Comparison of ENCODE assay signal across 28 cellular contexts in the genomic region with DNA sequence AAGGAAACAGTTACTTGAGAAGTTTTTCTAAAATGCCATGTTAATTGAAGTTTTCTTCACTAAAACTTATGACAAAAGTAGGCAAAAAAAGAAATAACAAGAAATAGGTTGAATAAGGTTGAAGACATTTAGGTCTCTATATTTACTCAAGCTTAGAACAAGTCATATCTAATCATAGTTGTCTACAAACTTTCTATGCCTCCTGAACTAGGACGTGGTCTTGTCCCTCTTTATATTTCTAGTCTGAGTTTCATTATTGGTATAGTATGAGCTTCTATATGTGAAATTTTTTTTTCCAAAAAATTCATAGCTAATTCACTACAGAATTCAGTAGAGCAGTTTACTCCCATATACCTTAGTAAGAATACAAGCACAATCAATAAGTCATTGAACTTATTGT.
"Had no signal": no experiment of that assay in that cellular context is flagged by ENCODE, and none has a peak within 500 bp of the region (broad histone marks: within the 10 kb centered on the region; RNA-seq: fewer than 3 reads in every experiment).

No MANE protein-coding gene starts in this region.

- DNase-seq: dermis blood vessel endothelial cell; effector memory CD8-positive, alpha-beta T cell; erythroblast; esophagus squamous epithelium; foreskin melanocyte; glutamatergic neuron; heart right ventricle; hippocampal formation; left cardiac atrium; midbrain; naive thymus-derived CD8-positive, alpha-beta T cell; nucleus accumbens; right cardiac atrium; stimulated activated CD4-positive, alpha-beta T cell treated with anti-CD3 and anti-CD28 coated beads, Interleukin-4, amount 100 ng/mL, for 4 hours; stimulated activated naive B cell treated with anti-CD40 and anti-IgM and Interleukin-4, amounts not matched to agents 10 μg/mL and 1 μg/mL and 100 μg/mL, for 72 hours had no signal

- H3K27ac ChIP-seq: coronary artery, esophagus squamous epithelium, heart right ventricle, left lung, prostate gland, skin epidermis, spleen, thoracic aorta, tibial nerve, upper lobe of left lung had no signal

- H3K4me3 Mint-ChIP-seq: effector memory CD8-positive, alpha-beta T cell; naive thymus-derived CD8-positive, alpha-beta T cell; nephron progenitor cell; stimulated activated naive CD8-positive, alpha-beta T cell treated with anti-CD3 and anti-CD28 coated beads, Interleukin-15, Interleukin-2, amounts not matched to agents 100 ng/mL and 50 ng/mL, for 24 hours had no signal

- H3K27me3 ChIP-seq: esophagus squamous epithelium, heart right ventricle, left lung, spleen, tibial nerve, upper lobe of left lung had no signal

- H3K36me3 Mint-ChIP-seq: naive thymus-derived CD8-positive, alpha-beta T cell; stimulated activated naive B cell treated with anti-CD40 and anti-IgM and Interleukin-4, amounts not matched to agents 10 μg/mL and 1 μg/mL and 100 μg/mL, for 72 hours had no signal

- H3K27ac Mint-ChIP-seq: effector memory CD8-positive, alpha-beta T cell; naive thymus-derived CD8-positive, alpha-beta T cell; nephron progenitor cell; stimulated activated naive B cell treated with anti-CD40 and anti-IgM and Interleukin-4, amounts not matched to agents 10 μg/mL and 1 μg/mL and 100 μg/mL, for 72 hours; stimulated activated naive CD8-positive, alpha-beta T cell treated with anti-CD3 and anti-CD28 coated beads, Interleukin-15, Interleukin-2, amounts not matched to agents 100 ng/mL and 50 ng/mL, for 24 hours had no signal

- H3K27me3 Mint-ChIP-seq: effector memory CD8-positive, alpha-beta T cell; naive thymus-derived CD8-positive, alpha-beta T cell; stimulated activated naive B cell treated with anti-CD40 and anti-IgM and Interleukin-4, amounts not matched to agents 10 μg/mL and 1 μg/mL and 100 μg/mL, for 72 hours; stimulated activated naive CD8-positive, alpha-beta T cell treated with anti-CD3 and anti-CD28 coated beads, Interleukin-15, Interleukin-2, amounts not matched to agents 100 ng/mL and 50 ng/mL, for 24 hours had no signal

- FAIRE-seq: endometrium, islet of Langerhans, urothelium cell line had no signal

- H3K9me3 ChIP-seq: esophagus squamous epithelium, heart right ventricle, left lung, prostate gland, spleen, thoracic aorta, tibial nerve, upper lobe of left lung had no signal

- H3K4me3 ChIP-seq: coronary artery, esophagus squamous epithelium, heart right ventricle, left lung, prostate gland, skin epidermis, spleen, thoracic aorta, tibial nerve, upper lobe of left lung had no signal

- H3K9me3 Mint-ChIP-seq: nephron progenitor cell; stimulated activated naive B cell treated with anti-CD40 and anti-IgM and Interleukin-4, amounts not matched to agents 10 μg/mL and 1 μg/mL and 100 μg/mL, for 72 hours; stimulated activated naive CD8-positive, alpha-beta T cell treated with anti-CD3 and anti-CD28 coated beads, Interleukin-15, Interleukin-2, amounts not matched to agents 100 ng/mL and 50 ng/mL, for 24 hours had no signal

- H3K4me1 Mint-ChIP-seq: naive thymus-derived CD8-positive, alpha-beta T cell; nephron progenitor cell had no signal

- H3K4me1 ChIP-seq: esophagus squamous epithelium, heart right ventricle, left lung, prostate gland, spleen, tibial nerve, upper lobe of left lung had no signal

- ATAC-seq: effector memory CD8-positive, alpha-beta T cell; heart right ventricle; left cardiac atrium; left lung; naive thymus-derived CD8-positive, alpha-beta T cell; right cardiac atrium had no signal

- H3K36me3 ChIP-seq: esophagus squamous epithelium, heart right ventricle, left lung, prostate gland, spleen, thoracic aorta, tibial nerve, upper lobe of left lung had no signal
